17 cellular contexts compared by ENCODE assay signal in the genomic region with DNA sequence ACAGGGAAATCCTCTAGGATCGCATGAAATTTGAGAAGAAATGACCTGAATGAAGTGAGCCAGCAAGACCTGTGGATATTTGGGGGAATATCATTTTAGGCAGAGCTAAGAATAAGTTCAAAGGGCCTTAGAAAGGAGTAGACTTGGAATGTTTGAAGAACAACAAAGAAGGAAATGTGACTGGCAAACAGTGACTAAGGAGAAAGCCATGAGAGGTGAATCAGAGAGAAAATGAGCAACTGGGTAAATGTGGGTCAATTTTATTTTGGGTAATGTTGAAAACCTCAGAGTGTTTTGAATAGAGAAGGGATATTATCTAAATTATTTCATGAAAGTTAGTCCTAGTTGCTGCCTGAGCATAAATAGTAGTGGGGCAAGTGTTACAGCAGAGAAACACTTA.
A peak's percentile ranks its signal among the peaks of the same experiment; 100 is the strongest.
DNase-seq lines count a peak whose midpoint lies in the region; ATAC-seq and TF ChIP-seq lines count a peak whose summit lies in the region.
"Had no signal": no experiment of that assay in that cellular context is flagged by ENCODE, and none has a peak within 500 bp of the region (broad histone marks: within the 10 kb centered on the region; RNA-seq: fewer than 3 reads in every experiment).

No MANE protein-coding gene starts in this region.

- no peaks in the 10 kb centered on the region for H3K36me3 ChIP-seq in Caco-2 (ENCODE audit: control insufficient read depth, insufficient read depth, low read length)
- H3K36me3 ChIP-seq: brain microvascular endothelial cell, HAP-1, pancreas had no signal

- peak in 1 of 2 experiments; percentile 10 for DNase-seq in Caco-2
- peak; percentile 67 for DNase-seq in LHCN-M2 (ENCODE audit: low read depth)
- peak; percentile 10 for DNase-seq in choroid plexus epithelial cell (ENCODE audit: low read depth)
- no peak for DNase-seq in nephron progenitor cell
- no peak for DNase-seq in stimulated activated effector memory CD8-positive, alpha-beta T cell treated with anti-CD3 and anti-CD28 coated beads, Interleukin-12 subunit alpha, Interleukin-12 subunit beta, amount 100 ng/mL, for 72 hours (ENCODE audit: low spot score in 2 of 2)
- no peak for DNase-seq in H4 (ENCODE audit: low spot score)
- DNase-seq: activated CD8-positive, alpha-beta T cell treated with anti-CD3 and anti-CD28 coated beads, Interleukin-2, amount 10 ng/mL, durations not matched to agents 7 days and 5 days; activated effector memory CD4-positive, alpha-beta T cell treated with Interleukin-2 at 50 U/mL for 16 hours; brain microvascular endothelial cell; C1 segment of cervical spinal cord; midbrain; NCI-H446; pancreas had no signal

- H3K9me3 Mint-ChIP-seq in Caco-2 (ENCODE audit: unreplicated experiment) (no peaks in the 10 kb centered on the region), nephron progenitor cell (no peaks in the 10 kb centered on the region)
- no peaks in the 10 kb centered on the region for H3K9me3 Mint-ChIP-seq in stimulated activated effector memory CD8-positive, alpha-beta T cell treated with anti-CD3 and anti-CD28 coated beads, Interleukin-12 subunit alpha, Interleukin-12 subunit beta, amount 100 ng/mL, for 72 hours

- H3K27me3 Mint-ChIP-seq in Caco-2 (ENCODE audit: insufficient read depth, unreplicated experiment) (no peaks in the 10 kb centered on the region), nephron progenitor cell (ENCODE audit: low read depth, poor library complexity) (peaks cover 2% of the 10 kb centered on the region)

- TF ChIP-seq CTCF in Caco-2 (IDR thresholded peaks at IDR 0.05; ENCODE audit: insufficient read depth in 1 of 2, low read depth in 1 of 2, low read length in 1 of 2, severe bottlenecking in 1 of 2, unreplicated experiment in 1 of 2) (no peak), choroid plexus epithelial cell (conservative IDR thresholded peaks at IDR 0.05; ENCODE audit: low read depth, low read length) (no peak), nephron progenitor cell (IDR thresholded peaks at IDR 0.05) (no peak)

- peak overlapping the region; percentile 45 for H3K4me3 Mint-ChIP-seq in Caco-2 (ENCODE audit: unreplicated experiment)
- no peak overlapping the region for H3K4me3 Mint-ChIP-seq in nephron progenitor cell
- H3K4me3 Mint-ChIP-seq in stimulated activated effector memory CD8-positive, alpha-beta T cell treated with anti-CD3 and anti-CD28 coated beads, Interleukin-12 subunit alpha, Interleukin-12 subunit beta, amount 100 ng/mL, for 72 hours = no peak overlapping the region
- H3K4me3 Mint-ChIP-seq: activated CD8-positive, alpha-beta T cell treated with anti-CD3 and anti-CD28 coated beads, Interleukin-2, amount 10 ng/mL, durations not matched to agents 7 days and 5 days; IgD-negative memory B cell had no signal

- H3K4me3 ChIP-seq in Caco-2 (ENCODE audit: low read depth, low read length) (no peak overlapping the region), choroid plexus epithelial cell (ENCODE audit: low read depth, low read length) (no peak overlapping the region)
- H3K4me3 ChIP-seq: HAP-1, pancreas had no signal

- peaks cover 18% of the 10 kb centered on the region for H3K4me1 Mint-ChIP-seq in Caco-2 (ENCODE audit: low read depth, unreplicated experiment)
- peaks cover 7% of the 10 kb centered on the region for H3K4me1 Mint-ChIP-seq in nephron progenitor cell
- H3K4me1 Mint-ChIP-seq in stimulated activated effector memory CD8-positive, alpha-beta T cell treated with anti-CD3 and anti-CD28 coated beads, Interleukin-12 subunit alpha, Interleukin-12 subunit beta, amount 100 ng/mL, for 72 hours = no peaks in the 10 kb centered on the region
- H3K4me1 Mint-ChIP-seq: IgD-negative memory B cell had no signal

- no peaks in the 10 kb centered on the region for H3K27me3 ChIP-seq in Caco-2 (replicated peaks; ENCODE audit: control insufficient read depth, insufficient read depth, low read length)
- H3K27me3 ChIP-seq: brain microvascular endothelial cell, pancreas had no signal

- CTCF ChIA-PET in Caco-2 (lab: Charles Lee) = interaction anchor here (1.0 kb wide), 1 partner anchor 20 kb away, joined by 3 read pairs; no protein-coding TSS in a partner anchor

- ATAC-seq in stimulated activated effector memory CD8-positive, alpha-beta T cell treated with anti-CD3 and anti-CD28 coated beads, Interleukin-12 subunit alpha, Interleukin-12 subunit beta, amount 100 ng/mL, for 72 hours = no peak
- ATAC-seq in HG02759 (IDR thresholded peaks at IDR 0.05; ENCODE audit: unreplicated experiment) = no peak
- no peak for ATAC-seq in HG02840 (IDR thresholded peaks at IDR 0.05; ENCODE audit: low FRiP score, unreplicated experiment)
- ATAC-seq: activated CD8-positive, alpha-beta T cell treated with anti-CD3 and anti-CD28 coated beads, Interleukin-2, amount 10 ng/mL, durations not matched to agents 7 days and 5 days; pancreas had no signal

- H3K36me3 Mint-ChIP-seq in Caco-2 (ENCODE audit: insufficient read depth, unreplicated experiment) (no peaks in the 10 kb centered on the region), nephron progenitor cell (ENCODE audit: low read depth) (no peaks in the 10 kb centered on the region)
- no peaks in the 10 kb centered on the region for H3K36me3 Mint-ChIP-seq in stimulated activated effector memory CD8-positive, alpha-beta T cell treated with anti-CD3 and anti-CD28 coated beads, Interleukin-12 subunit alpha, Interleukin-12 subunit beta, amount 100 ng/mL, for 72 hours

- peaks cover 5% of the 10 kb centered on the region for H3K4me1 ChIP-seq in Caco-2
- H3K4me1 ChIP-seq: HAP-1, pancreas had no signal

- H3K9me3 ChIP-seq in Caco-2 = no peaks in the 10 kb centered on the region
- H3K9me3 ChIP-seq: HAP-1, pancreas had no signal

- BruUV-seq in Caco-2 (replicated peaks; lab: Mats Ljungman, UMichigan) = no TSS peak

- H3K27ac Mint-ChIP-seq in Caco-2 (ENCODE audit: unreplicated experiment) (peak overlapping the region; percentile 92), nephron progenitor cell (peak overlapping the region; percentile 67)
- no peak overlapping the region for H3K27ac Mint-ChIP-seq in stimulated activated effector memory CD8-positive, alpha-beta T cell treated with anti-CD3 and anti-CD28 coated beads, Interleukin-12 subunit alpha, Interleukin-12 subunit beta, amount 100 ng/mL, for 72 hours
- H3K27ac Mint-ChIP-seq: activated CD8-positive, alpha-beta T cell treated with anti-CD3 and anti-CD28 coated beads, Interleukin-2, amount 10 ng/mL, durations not matched to agents 7 days and 5 days had no signal

- POLR2A ChIA-PET in Caco-2 (lab: Charles Lee) = no interaction called here

- intact Hi-C loops in Caco-2 (cut with micrococcal nuclease; ENCODE audit: unreplicated experiment) = no loop called here

Comparison
In these comparisons a context has a peak if more than half of its experiments do, and no peak if none do; other contexts are left out.
1. DNase-seq: peak in LHCN-M2 (single experiment) and choroid plexus epithelial cell (single experiment); none in nephron progenitor cell (single experiment), stimulated activated effector memory CD8-positive, alpha-beta T cell treated with anti-CD3 and anti-CD28 coated beads, Interleukin-12 subunit alpha, Interleukin-12 subunit beta, amount 100 ng/mL, for 72 hours (0 of 2) and H4 (single experiment).